27 cellular contexts compared by ENCODE assay signal in genomic region chr20:44024820-44025580, GRCh38.
"Had no signal": no experiment of that assay in that cellular context is flagged by ENCODE, and none has a peak within 500 bp of the region (broad histone marks: within the 10 kb centered on the region; RNA-seq: fewer than 3 reads in every experiment).

No MANE protein-coding gene starts in this region.

- H3K9ac ChIP-seq: parathyroid adenoma had no signal

- H3K27ac ChIP-seq: left lung, neutrophil, parathyroid adenoma, right lobe of liver, suprapubic skin, transverse colon, upper lobe of right lung, vagina had no signal

- H3K27ac Mint-ChIP-seq: effector memory CD8-positive, alpha-beta T cell; mesothelial cell of epicardium; naive B cell; natural killer cell treated with Interleukin-12 subunit alpha and Interleukin-12 subunit beta and Interleukin-15 and Interleukin-18, amount 100 ng/mL, for 72 hours; progenitor cell of endocrine pancreas; stimulated activated naive CD8-positive, alpha-beta T cell treated with anti-CD3 and anti-CD28 coated beads, Interleukin-15, amount 100 ng/mL, for 72 hours had no signal

- H3K4me3 Mint-ChIP-seq: effector memory CD8-positive, alpha-beta T cell; mesothelial cell of epicardium; natural killer cell treated with Interleukin-12 subunit alpha and Interleukin-12 subunit beta and Interleukin-15 and Interleukin-18, amount 100 ng/mL, for 72 hours; neural crest cell; stimulated activated naive CD8-positive, alpha-beta T cell treated with anti-CD3 and anti-CD28 coated beads, Interleukin-15, amount 100 ng/mL, for 72 hours had no signal

- H3K4me1 Mint-ChIP-seq: mesothelial cell of epicardium had no signal

- H2AFZ ChIP-seq: parathyroid adenoma had no signal

- H3K4me1 ChIP-seq: parathyroid adenoma, right lobe of liver had no signal

- DNase-seq: cortex of kidney; effector memory CD8-positive, alpha-beta T cell; kidney; left lung; mesenchymal stem cell; mucosa of descending colon; naive B cell; stimulated activated CD4-positive, alpha-beta T cell treated with anti-CD3 and anti-CD28 coated beads, Interleukin-12 subunit alpha, Interleukin-12 subunit beta, amount 100 ng/mL, for 4 hours; stimulated activated CD4-positive, alpha-beta T cell treated with anti-CD3 and anti-CD28 coated beads, Interleukin-1b, Interleukin-23, amount 100 ng/mL, for 48 hours; stimulated activated CD4-positive, alpha-beta T cell treated with anti-CD3 and anti-CD28 coated beads, Interleukin-4, amount 100 ng/mL, for 1 hour; stimulated activated CD8-positive, alpha-beta memory T cell treated with anti-CD3 and anti-CD28 coated beads, Interleukin-4, amount 100 ng/mL, for 48 hours; stimulated activated naive CD4-positive, alpha-beta T cell; stimulated activated naive CD8-positive, alpha-beta T cell treated with anti-CD3 and anti-CD28 coated beads, Interleukin-15, amount 100 ng/mL, for 72 hours; transverse colon; upper lobe of right lung had no signal

- H3K79me2 ChIP-seq: parathyroid adenoma had no signal

- H3K9me3 ChIP-seq: left lung, mucosa of descending colon, neutrophil, right lobe of liver, suprapubic skin, transverse colon, upper lobe of right lung, vagina had no signal

- FAIRE-seq: endometrium, frontal cortex had no signal

- ATAC-seq: effector memory CD8-positive, alpha-beta T cell; left lung; natural killer cell treated with Interleukin-12 subunit alpha and Interleukin-12 subunit beta and Interleukin-15 and Interleukin-18, amount 100 ng/mL, for 72 hours; right lobe of liver; stimulated activated naive CD8-positive, alpha-beta T cell treated with anti-CD3 and anti-CD28 coated beads, Interleukin-15, amount 100 ng/mL, for 72 hours; upper lobe of right lung had no signal

- H3K9me3 Mint-ChIP-seq: effector memory CD8-positive, alpha-beta T cell; mesothelial cell of epicardium; naive B cell; natural killer cell treated with Interleukin-12 subunit alpha and Interleukin-12 subunit beta and Interleukin-15 and Interleukin-18, amount 100 ng/mL, for 72 hours; neural crest cell; stimulated activated naive CD8-positive, alpha-beta T cell treated with anti-CD3 and anti-CD28 coated beads, Interleukin-15, amount 100 ng/mL, for 72 hours had no signal

- H3K36me3 ChIP-seq: left lung, neutrophil, right lobe of liver, suprapubic skin, transverse colon, upper lobe of right lung, vagina had no signal

- H3K4me3 ChIP-seq: left lung, mucosa of descending colon, right lobe of liver, smooth muscle cell, suprapubic skin, transverse colon, upper lobe of right lung, vagina had no signal

- H3K36me3 Mint-ChIP-seq: mesothelial cell of epicardium; naive B cell; natural killer cell treated with Interleukin-12 subunit alpha and Interleukin-12 subunit beta and Interleukin-15 and Interleukin-18, amount 100 ng/mL, for 72 hours had no signal

- H3K4me2 ChIP-seq: smooth muscle cell had no signal

- H3K27me3 ChIP-seq: left lung, right lobe of liver, transverse colon, upper lobe of right lung, vagina had no signal
